In the genomic region with DNA sequence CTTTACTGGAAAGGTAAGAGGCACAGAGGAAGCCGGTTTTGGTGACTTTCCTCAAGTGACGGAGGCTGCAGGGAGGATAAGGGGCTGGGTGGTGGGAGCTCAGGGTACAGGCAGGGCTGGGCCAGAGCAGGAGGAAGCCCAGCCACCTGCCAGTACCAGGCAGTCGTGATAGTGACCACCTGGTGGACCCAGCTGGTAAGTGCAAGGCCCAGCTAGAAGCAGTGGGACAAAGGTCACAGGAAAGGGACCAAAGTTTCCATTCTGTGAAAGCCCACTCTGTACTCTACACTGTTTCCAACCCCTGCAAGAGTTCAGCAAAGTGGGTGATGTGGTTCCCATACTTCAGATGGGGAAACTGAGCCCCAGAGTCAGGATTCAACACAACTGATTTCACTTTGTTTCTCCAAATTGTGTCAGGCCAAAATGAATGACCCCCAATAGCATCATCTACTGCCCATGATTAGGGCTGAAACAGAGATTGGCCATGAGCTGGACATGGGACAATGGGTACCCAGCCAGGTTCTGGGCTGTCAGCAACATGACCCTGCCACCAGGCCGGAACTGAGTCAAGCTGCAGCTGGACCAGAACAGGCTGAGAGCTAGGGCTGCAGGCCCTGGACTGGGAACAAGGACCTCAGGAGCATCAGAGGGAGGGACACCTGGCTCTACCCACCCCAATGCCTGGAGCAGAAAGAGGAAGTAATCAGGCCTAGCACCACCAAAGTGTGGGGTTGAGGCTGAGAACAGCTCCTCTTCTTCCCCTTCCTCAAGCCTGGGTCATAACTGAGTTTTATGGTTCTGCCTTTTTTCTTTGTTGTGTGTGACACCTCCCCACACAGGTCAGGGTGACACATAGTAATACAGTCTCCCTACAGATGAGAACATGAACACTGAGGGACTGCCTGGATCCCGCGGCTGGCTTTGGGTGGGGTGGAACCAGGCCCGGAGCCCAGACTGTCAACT, we compare ENCODE assay signal across 8 cellular contexts. TPM values are rescaled to one million over a fixed set of nuclear protein-coding genes. Genes with fewer than 3 reads are reported as not detected.
DNase-seq lines count a peak whose midpoint lies in the region; ATAC-seq, FAIRE-seq and TF ChIP-seq lines count a peak whose summit lies in the region.

No MANE protein-coding gene starts in this region.

- no peak for DNase-seq in A673 (ENCODE audit: low spot score)
- DNase-seq in RWPE2 (ENCODE audit: low spot score) = no peak
- DNase-seq in endothelial cell of umbilical vein (ENCODE audit: low read depth, low spot score) = no peak
- peak; percentile 76 for DNase-seq in osteoblast (ENCODE audit: insufficient read length, low spot score, missing footprints)

- H3K9ac ChIP-seq in endothelial cell of umbilical vein (replicated peaks; ENCODE audit: extremely low read depth, insufficient read depth, low read length) = no peak overlapping the region

- dilution Hi-C loops in endothelial cell of umbilical vein (cut with MboI; ENCODE audit: extremely low pct_ligation_motif_present, low sequenced_read_pairs) = no loop called here

- BruUV-seq in A673 (replicated peaks; lab: Mats Ljungman, UMichigan) (no TSS peak), endothelial cell of umbilical vein (replicated peaks; lab: Mats Ljungman, UMichigan) (no TSS peak)

- CTCF ChIA-PET in A673 (lab: Charles Lee) = no interaction called here
- CTCF ChIA-PET in endothelial cell of umbilical vein (lab: Charles Lee) = interaction anchor here (0.8 to 1.8 kb wide), 13 partner anchors 9 to 150 kb away, joined by 3 to 6 read pairs (median 3); no protein-coding TSS in a partner anchor

- H3K9me3 ChIP-seq in A673 (ENCODE audit: low read depth, low read length, poor library complexity, severe bottlenecking) (no peaks in the 10 kb centered on the region), RWPE2 (ENCODE audit: severe bottlenecking) (no peaks in the 10 kb centered on the region), endothelial cell of umbilical vein (replicated peaks; ENCODE audit: control insufficient read depth, insufficient read depth, low read length) (no peaks in the 10 kb centered on the region), osteoblast (ENCODE audit: low read depth, low read length) (no peaks in the 10 kb centered on the region)

- H3K9me1 ChIP-seq in endothelial cell of umbilical vein (replicated peaks; ENCODE audit: control insufficient read depth, extremely low read depth, insufficient read depth, low read length) = no peaks in the 10 kb centered on the region

- H3K4me3 ChIP-seq in A673 (ENCODE audit: low read depth, low read length, poor library complexity, severe bottlenecking) (no peak overlapping the region), GM12875 (ENCODE audit: low read depth, low read length) (no peak overlapping the region), RWPE2 (ENCODE audit: severe bottlenecking) (no peak overlapping the region), endothelial cell of umbilical vein (replicated peaks in 1 of 3; ENCODE audit: insufficient read depth in 1 of 3, low read depth in 1 of 3, low read length in 3 of 3) (no peak overlapping the region), osteoblast (ENCODE audit: insufficient read depth, low read length) (no peak overlapping the region)

- no peak overlapping the region for H3K4me2 ChIP-seq in endothelial cell of umbilical vein (ENCODE audit: insufficient read depth, low read length)
- no peak overlapping the region for H3K4me2 ChIP-seq in osteoblast (ENCODE audit: insufficient read depth, low read length)

- POLR2A ChIA-PET in A673 (lab: Charles Lee; ENCODE audit: low non-redundant PET) = no interaction called here
- POLR2A ChIA-PET in endothelial cell of umbilical vein (lab: Charles Lee) = no interaction called here

- H3K36me3 ChIP-seq in A673 (ENCODE audit: insufficient read depth, low read length, poor library complexity, severe bottlenecking) (no peaks in the 10 kb centered on the region), RWPE2 (ENCODE audit: low read depth) (no peaks in the 10 kb centered on the region), endothelial cell of umbilical vein (ENCODE audit: control insufficient read depth in 2 of 2, extremely low read depth in 1 of 2, insufficient read depth in 2 of 2, low read length in 2 of 2) (no peaks in the 10 kb centered on the region), osteoblast (ENCODE audit: insufficient read depth, low read length) (no peaks in the 10 kb centered on the region)

- peaks cover 19% of the 10 kb centered on the region for H3K4me1 ChIP-seq in A673 (ENCODE audit: insufficient read depth, low read length, poor library complexity, severe bottlenecking)
- H3K4me1 ChIP-seq in RWPE2 (ENCODE audit: insufficient read depth, poor library complexity, severe bottlenecking) = no peaks in the 10 kb centered on the region
- no peaks in the 10 kb centered on the region for H3K4me1 ChIP-seq in endothelial cell of umbilical vein (ENCODE audit: control insufficient read depth, extremely low read depth, insufficient read depth, low read length)
- H3K4me1 ChIP-seq in osteoblast (ENCODE audit: insufficient read depth, low read length) = no peaks in the 10 kb centered on the region

- H2AFZ ChIP-seq in endothelial cell of umbilical vein (ENCODE audit: low read depth, low read length) = no peak overlapping the region
- no peak overlapping the region for H2AFZ ChIP-seq in osteoblast (ENCODE audit: low read length)

- H4K20me1 ChIP-seq in endothelial cell of umbilical vein (replicated peaks; ENCODE audit: control insufficient read depth, extremely low read depth, insufficient read depth, low read length) (no peaks in the 10 kb centered on the region), osteoblast (ENCODE audit: insufficient read depth, low read length) (no peaks in the 10 kb centered on the region)

- intact Hi-C loops in A673 (cut with micrococcal nuclease; ENCODE audit: unreplicated experiment) = no loop called here
- intact Hi-C loops in endothelial cell of umbilical vein (cut with micrococcal nuclease) = no loop called here

- H3K79me2 ChIP-seq in endothelial cell of umbilical vein (ENCODE audit: control insufficient read depth, insufficient read depth, low read length) (no peaks in the 10 kb centered on the region), osteoblast (ENCODE audit: insufficient read depth, low read length) (no peaks in the 10 kb centered on the region)

- TF ChIP-seq POLR2A in endothelial cell of umbilical vein (IDR thresholded peaks at IDR 0.05; ENCODE audit: low read depth, low read length) = no peak

- ATAC-seq in RWPE2 (ENCODE audit: low read depth) = peak; percentile 63; the same call in 2 of the 3 replicates
- ATAC-seq in HG03521 (IDR thresholded peaks at IDR 0.05; ENCODE audit: unreplicated experiment) = no peak
- no peak for ATAC-seq in HG02588 (IDR thresholded peaks at IDR 0.05; ENCODE audit: unreplicated experiment)
- ATAC-seq in GM21360 (IDR thresholded peaks at IDR 0.05; ENCODE audit: unreplicated experiment) = no peak

- H3K27me3 ChIP-seq in A673 (replicated peaks; ENCODE audit: insufficient read depth, low read depth, low read length, poor library complexity) = no peaks in the 10 kb centered on the region
- no peaks in the 10 kb centered on the region for H3K27me3 ChIP-seq in RWPE2 (ENCODE audit: insufficient read depth, poor library complexity, severe bottlenecking)
- H3K27me3 ChIP-seq in endothelial cell of umbilical vein (ENCODE audit: control insufficient read depth in 2 of 2, insufficient read depth in 2 of 2, low read length in 2 of 2) = no peaks in the 10 kb centered on the region
- H3K27me3 ChIP-seq in osteoblast (ENCODE audit: insufficient read depth, low read length) = peaks cover 18% of the 10 kb centered on the region

- TF ChIP-seq CTCF in A673 (conservative IDR thresholded peaks at IDR 0.05; ENCODE audit: low read depth, low read length) = 0 out of 2 replicates have a peak, but pooled peaks have one; percentile 26
- TF ChIP-seq CTCF in GM12875 (IDR thresholded peaks at IDR 0.05; ENCODE audit: borderline replicate concordance, insufficient read depth, low read depth, low read length) = peak; percentile 57
- TF ChIP-seq CTCF in RWPE2 (IDR thresholded peaks at IDR 0.05; ENCODE audit: poor library complexity, severe bottlenecking) = peak; percentile 34
- peak; percentile 47 to 52 for TF ChIP-seq CTCF in endothelial cell of umbilical vein (IDR thresholded peaks at IDR 0.05; ENCODE audit: extremely low read depth in 1 of 2, insufficient read depth in 1 of 2, low read depth in 1 of 2, low read length in 2 of 2)
- peak; percentile 53 for TF ChIP-seq CTCF in osteoblast (IDR thresholded peaks at IDR 0.05; ENCODE audit: extremely low read depth, low read depth, low read length)

- no peak overlapping the region for H3K27ac ChIP-seq in A673 (ENCODE audit: low read depth, low read length, poor library complexity, severe bottlenecking)
- no peak overlapping the region for H3K27ac ChIP-seq in RWPE2 (ENCODE audit: poor library complexity, severe bottlenecking)
- H3K27ac ChIP-seq in endothelial cell of umbilical vein (ENCODE audit: insufficient read depth, low read depth, low read length) = no peak overlapping the region
- H3K27ac ChIP-seq in osteoblast (ENCODE audit: low read depth, low read length) = no peak overlapping the region

- FAIRE-seq in endothelial cell of umbilical vein (lab: Jason Lieb, UNC) = no peak

TF ChIP-seq in endothelial cell of umbilical vein, 7 proteins besides CTCF, POLR2A, EP300 and RAD21 (continues in another document):
- TF ChIP-seq GATA2 (IDR thresholded peaks at IDR 0.05; ENCODE audit: insufficient read depth, insufficient read length, low read depth, low read length) = no peak
- TF ChIP-seq FOS (IDR thresholded peaks at IDR 0.05; ENCODE audit: borderline replicate concordance, insufficient read depth, low read length) = no peak
- no peak for TF ChIP-seq EZH2 (IDR thresholded peaks at IDR 0.05; ENCODE audit: borderline replicate concordance, low read depth, low read length, severe bottlenecking)
- no peak for TF ChIP-seq JUN (IDR thresholded peaks at IDR 0.05; ENCODE audit: borderline replicate concordance, insufficient read depth, insufficient read length, low read depth)
- no peak for TF ChIP-seq MYC (IDR thresholded peaks at IDR 0.05; ENCODE audit: low read depth, low read length)
- TF ChIP-seq, protein P1, sequence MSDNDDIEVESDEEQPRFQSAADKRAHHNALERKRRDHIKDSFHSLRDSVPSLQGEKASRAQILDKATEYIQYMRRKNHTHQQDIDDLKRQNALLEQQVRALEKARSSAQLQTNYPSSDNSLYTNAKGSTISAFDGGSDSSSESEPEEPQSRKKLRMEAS (IDR thresholded peaks at IDR 0.05; ENCODE audit: insufficient read depth, insufficient read length) = no peak

RNA-seq across cellular contexts. Expression of gene KCNN3, which starts 50.2 kb away (rescaled TPM):
- total RNA-seq in A673 (2021) (0.73 and 1.5 TPM in 2 replicates), endothelial cell of umbilical vein (0.85 and 1.1 TPM in 2 replicates), osteoblast (under 0.01 TPM in 2 replicates)
- 0.41 and 0.91 TPM in 2 replicates for polyA plus RNA-seq in endothelial cell of umbilical vein
- 0.36 and 0.42 TPM in 2 replicates for polyA plus RNA-seq in endothelial cell of umbilical vein (2011; cell fraction: cytosol; rRNA removed)
- polyA plus RNA-seq in endothelial cell of umbilical vein (2011; cell fraction: nucleus; rRNA removed) = 0.91 and 1.1 TPM in 2 replicates
- 1.2 and 3.5 TPM in 2 replicates for polyA plus RNA-seq in endothelial cell of umbilical vein (2012)
- 1.1 and 2.2 TPM in 2 replicates for polyA minus RNA-seq in endothelial cell of umbilical vein
- polyA minus RNA-seq in endothelial cell of umbilical vein (2011; cell fraction: cytosol; rRNA and poly(A)+ RNA removed) = not detected
- 0.63 and 0.82 TPM in 2 replicates for polyA minus RNA-seq in endothelial cell of umbilical vein (2011; cell fraction: nucleus; rRNA and poly(A)+ RNA removed)
